ENCODE assay signal across 28 cellular contexts in the genomic region with DNA sequence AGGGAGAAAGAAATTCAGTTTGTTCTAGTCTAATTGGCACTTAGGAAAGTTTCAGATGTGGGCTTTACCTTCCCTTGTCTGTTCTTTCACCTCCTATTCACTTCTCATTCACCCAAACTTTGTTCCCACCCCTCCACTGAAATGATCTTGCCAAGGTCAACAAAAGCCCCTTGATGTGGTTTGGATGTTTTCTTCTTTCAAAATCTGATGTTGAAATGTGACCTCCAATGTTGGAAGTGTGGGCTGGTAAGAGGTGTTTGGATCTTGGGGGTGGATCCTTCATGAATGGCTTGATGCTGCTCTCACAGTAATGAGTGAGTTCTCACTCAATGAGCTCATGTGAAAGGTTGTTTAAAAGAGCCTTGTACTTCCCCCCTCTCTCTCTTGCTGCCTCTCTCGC.
"Had no signal": no experiment of that assay in that cellular context is flagged by ENCODE, and none has a peak within 500 bp of the region (broad histone marks: within the 10 kb centered on the region; RNA-seq: fewer than 3 reads in every experiment).

No MANE protein-coding gene starts in this region.

- H3K27ac ChIP-seq: adrenal gland, ascending aorta, colonic mucosa, esophagus squamous epithelium, gastroesophageal sphincter, hepatocyte, left ventricle myocardium inferior, parathyroid adenoma, psoas muscle, right atrium auricular region, testis, transverse colon had no signal

- DNase-seq: activated CD4-positive, alpha-beta memory T cell treated with anti-CD3 and anti-CD28 coated beads for 36 hours; activated CD4-positive, alpha-beta T cell treated with anti-CD3 and anti-CD28 coated beads, Interleukin-2, amount 10 ng/mL, durations not matched to agents 24 days and 14 days; activated CD4-positive, CD25-positive, alpha-beta regulatory T cell treated with anti-CD3 and anti-CD28 coated beads, Interleukin-2, amount 50 U/mL, for 72 hours; activated CD8-positive, alpha-beta memory T cell treated with anti-CD3 and anti-CD28 coated beads, Interleukin-2, amount 50 U/mL, for 4 hours; activated effector memory CD4-positive, alpha-beta T cell treated with anti-CD3 and anti-CD28 coated beads, Interleukin-2, amount 50 U/mL, for 16 hours; activated naive CD4-positive, alpha-beta T cell treated with anti-CD3 and anti-CD28 coated beads for 36 hours; activated naive CD8-positive, alpha-beta T cell treated with anti-CD3 and anti-CD28 coated beads for 36 hours; activated T-cell treated with anti-CD3 and anti-CD28 coated beads, Interleukin-2, amount 50 U/mL, for 1 hour; adrenal gland; colonic mucosa; effector CD8-positive, alpha-beta T cell; esophagus squamous epithelium; islet precursor cell; left ventricle myocardium inferior; naive thymus-derived CD4-positive, alpha-beta T cell; nucleus accumbens; psoas muscle; stimulated activated CD4-positive, alpha-beta T cell treated with anti-CD3 and anti-CD28 coated beads, Interleukin-2, amount 100 ng/mL, for 48 hours; stimulated activated naive CD8-positive, alpha-beta T cell treated with anti-CD3 and anti-CD28 coated beads, Interleukin-15, Interleukin-2, amounts not matched to agents 100 U/mL and 50 U/mL, for 24 hours; T-helper 2 cell; testis; transverse colon had no signal

- H3K4me1 ChIP-seq: adrenal gland, ascending aorta, colonic mucosa, gastroesophageal sphincter, left ventricle myocardium inferior, parathyroid adenoma, psoas muscle, right atrium auricular region, testis, transverse colon had no signal

- H3K4me2 ChIP-seq: hepatocyte had no signal

- H3K79me2 ChIP-seq: hepatocyte, parathyroid adenoma had no signal

- H3K4me3 ChIP-seq: adrenal gland, ascending aorta, colonic mucosa, esophagus squamous epithelium, gastroesophageal sphincter, hepatocyte, left ventricle myocardium inferior, lung, psoas muscle, right atrium auricular region, testis, transverse colon had no signal

- H3K9me3 ChIP-seq: colonic mucosa, testis, transverse colon had no signal

- H3K36me3 ChIP-seq: adrenal gland, ascending aorta, colonic mucosa, esophagus squamous epithelium, gastroesophageal sphincter, left ventricle myocardium inferior, right atrium auricular region, transverse colon had no signal

- H3K9ac ChIP-seq: parathyroid adenoma had no signal

- H3K27me3 ChIP-seq: adrenal gland, ascending aorta, colonic mucosa, esophagus squamous epithelium, gastroesophageal sphincter, hepatocyte, right atrium auricular region, testis, transverse colon had no signal

- ATAC-seq: gastroesophageal sphincter; naive thymus-derived CD4-positive, alpha-beta T cell; psoas muscle; stimulated activated naive CD8-positive, alpha-beta T cell treated with anti-CD3 and anti-CD28 coated beads, Interleukin-15, Interleukin-2, amounts not matched to agents 100 U/mL and 50 U/mL, for 24 hours had no signal

- H2AFZ ChIP-seq: hepatocyte, parathyroid adenoma had no signal
